In genomic region chr3:101827211-101828174, GRCh38 we compare ENCODE assay signal across 1 cellular context.
A peak's percentile ranks its signal among the peaks of the same experiment; 100 is the strongest.
TF ChIP-seq lines count a peak whose summit lies in the region.

No MANE protein-coding gene starts in this region.

TF ChIP-seq in HepG2, 621 proteins besides CTCF, POLR2A, EP300 and RAD21 (continued from another document and continues in another):
- TF ChIP-seq ZNF746 (CRISPR knock-in tag; IDR thresholded peaks at IDR 0.05) (0 out of 2 replicates have a peak, but pooled peaks have one; percentile 52), ZNF772 (CRISPR knock-in tag; IDR thresholded peaks at IDR 0.05) (no peak), GFI1 (CRISPR knock-in tag; IDR thresholded peaks at IDR 0.05; ENCODE audit: borderline replicate concordance) (no peak), KAT7 (CRISPR knock-in tag; IDR thresholded peaks at IDR 0.05; ENCODE audit: borderline replicate concordance) (peak; percentile 60; the same call in 1 of the 2 replicates), SRF (IDR thresholded peaks at IDR 0.05; ENCODE audit: low read depth, low read length) (no peak), GTF3A (CRISPR knock-in tag; conservative IDR thresholded peaks at IDR 0.05) (no peak), MTF2 (CRISPR knock-in tag; IDR thresholded peaks at IDR 0.05; ENCODE audit: borderline replicate concordance) (no peak), ZNF569 (CRISPR knock-in tag; IDR thresholded peaks at IDR 0.05; ENCODE audit: borderline replicate concordance) (no peak), HNRNPLL (IDR thresholded peaks at IDR 0.05; ENCODE audit: low read depth, low read length, poor library complexity, severe bottlenecking) (no peak), SP140L (CRISPR knock-in tag; IDR thresholded peaks at IDR 0.05; ENCODE audit: borderline replicate concordance) (no peak), NCOA1 (CRISPR knock-in tag; IDR thresholded peaks at IDR 0.05) (no peak), ZNF747 (CRISPR knock-in tag; IDR thresholded peaks at IDR 0.05; ENCODE audit: borderline replicate concordance) (no peak), ZMYM2 (CRISPR knock-in tag; IDR thresholded peaks at IDR 0.05) (no peak), HMG20B (CRISPR knock-in tag; conservative IDR thresholded peaks at IDR 0.05) (no peak), ZNF205 (CRISPR knock-in tag; IDR thresholded peaks at IDR 0.05) (no peak), FOXP1 (IDR thresholded peaks at IDR 0.05) (no peak), FOXP1 (CRISPR knock-in tag; IDR thresholded peaks at IDR 0.05) (no peak), TFDP1 (CRISPR knock-in tag; IDR thresholded peaks at IDR 0.05; ENCODE audit: borderline replicate concordance) (peak; percentile 72; the same call in 1 of the 2 replicates), ESRRA (CRISPR knock-in tag; IDR thresholded peaks at IDR 0.05; ENCODE audit: low read depth) (no peak), TEAD3 (CRISPR knock-in tag; optimal IDR thresholded peaks at IDR 0.05; ENCODE audit: borderline replicate concordance) (peak; percentile 42), ZBTB38 (CRISPR knock-in tag; IDR thresholded peaks at IDR 0.05) (peak; percentile 44; the same call in 1 of the 2 replicates), ZSCAN29 (CRISPR knock-in tag; conservative IDR thresholded peaks at IDR 0.05) (no peak), CERS6 (CRISPR knock-in tag; IDR thresholded peaks at IDR 0.05) (no peak), SNAI1 (CRISPR knock-in tag; IDR thresholded peaks at IDR 0.05; ENCODE audit: borderline replicate concordance) (no peak), ZNF674 (CRISPR knock-in tag; IDR thresholded peaks at IDR 0.05; ENCODE audit: low read depth) (no peak), CENPX (CRISPR knock-in tag; IDR thresholded peaks at IDR 0.05) (no peak), MIXL1 (CRISPR knock-in tag; IDR thresholded peaks at IDR 0.05) (no peak), MAFF (IDR thresholded peaks at IDR 0.05; ENCODE audit: low read depth, low read length) (no peak), ZNF703 (CRISPR knock-in tag; IDR thresholded peaks at IDR 0.05; ENCODE audit: borderline replicate concordance) (no peak), BRD4 (CRISPR knock-in tag; IDR thresholded peaks at IDR 0.05) (no peak), CEBPB (IDR thresholded peaks at IDR 0.05; ENCODE audit: borderline replicate concordance, low read depth, low read length) (no peak), ZBTB44 (CRISPR knock-in tag; IDR thresholded peaks at IDR 0.05) (no peak), ZNF580 (CRISPR knock-in tag; IDR thresholded peaks at IDR 0.05; ENCODE audit: borderline replicate concordance, low read depth) (peak; percentile 75; the same call in 1 of the 2 replicates), E2F1 (CRISPR knock-in tag; IDR thresholded peaks at IDR 0.05) (peak; percentile 45; the same call in 1 of the 2 replicates), NFYC (CRISPR knock-in tag; IDR thresholded peaks at IDR 0.05) (no peak), PAXIP1 (CRISPR knock-in tag; conservative IDR thresholded peaks at IDR 0.05) (no peak; the same call in 1 of the 2 replicates), MAFG (CRISPR knock-in tag; IDR thresholded peaks at IDR 0.05) (no peak), ZNF646 (CRISPR knock-in tag; IDR thresholded peaks at IDR 0.05) (no peak), RBAK (CRISPR knock-in tag; IDR thresholded peaks at IDR 0.05) (no peak), ZFP1 (CRISPR knock-in tag; IDR thresholded peaks at IDR 0.05) (no peak), ZBTB49 (CRISPR knock-in tag; IDR thresholded peaks at IDR 0.05; ENCODE audit: borderline replicate concordance) (no peak), BORCS8-MEF2B (CRISPR knock-in tag; IDR thresholded peaks at IDR 0.05) (peak; percentile 73; the same call in 1 of the 2 replicates), ZBTB42 (CRISPR knock-in tag; IDR thresholded peaks at IDR 0.05) (no peak), HOXA3 (CRISPR knock-in tag; IDR thresholded peaks at IDR 0.05) (peak; percentile 43; the same call in 1 of the 2 replicates), DPF2 (CRISPR knock-in tag; IDR thresholded peaks at IDR 0.05; ENCODE audit: borderline replicate concordance, low read depth) (no peak), RARG (CRISPR knock-in tag; IDR thresholded peaks at IDR 0.05; ENCODE audit: low read depth) (no peak), PBX3 (CRISPR knock-in tag; IDR thresholded peaks at IDR 0.05; ENCODE audit: borderline replicate concordance) (no peak)
